ENCODE assay signal across 8 cellular contexts in genomic region chr7:154928136-154929005, GRCh38.
DNase-seq lines count a peak whose midpoint lies in the region; ATAC-seq and TF ChIP-seq lines count a peak whose summit lies in the region.

No MANE protein-coding gene starts in this region.

- TF ChIP-seq CTCF in progenitor cell of endocrine pancreas (IDR thresholded peaks at IDR 0.05; ENCODE audit: unreplicated experiment), result no peak

- peaks cover 2% of the 10 kb centered on the region for H3K36me3 Mint-ChIP-seq in progenitor cell of endocrine pancreas (ENCODE audit: insufficient read depth)

- H3K9me3 Mint-ChIP-seq in progenitor cell of endocrine pancreas (ENCODE audit: low read depth), result peaks cover 2% of the 10 kb centered on the region

- peak; percentile 87 for ATAC-seq in GM19468 (IDR thresholded peaks at IDR 0.05; ENCODE audit: extremely low read depth, unreplicated experiment)
- peak; percentile 82 for ATAC-seq in HG03565 (IDR thresholded peaks at IDR 0.05; ENCODE audit: unreplicated experiment)

- DNase-seq in DMS53 treated with DMSO at 0.1 percent for 48 hours (lab: John Stamatoyannopoulos, UW; ENCODE audit: unreplicated experiment), result peak; percentile 82
- DNase-seq in OCI-M1 (lab: John Stamatoyannopoulos, UW), result peak; percentile 93
- DNase-seq in activated effector memory CD4-positive, alpha-beta T cell treated with Interleukin-2 at 50 U/mL for 16 hours, result peak; percentile 41
- peak; percentile 80 for DNase-seq in foreskin melanocyte
- no peak for DNase-seq in progenitor cell of endocrine pancreas (ENCODE audit: low spot score, unreplicated experiment)
- DNase-seq in NCI-H345 (lab: John Stamatoyannopoulos, UW), result no peak

- H3K27me3 Mint-ChIP-seq in progenitor cell of endocrine pancreas, result peaks cover 10% of the 10 kb centered on the region

- peak overlapping the region; percentile 50 for H3K27ac Mint-ChIP-seq in progenitor cell of endocrine pancreas

- peak overlapping the region; percentile 76 for H3K4me3 Mint-ChIP-seq in progenitor cell of endocrine pancreas (ENCODE audit: low read depth)

- peaks cover 7% of the 10 kb centered on the region for H3K4me1 Mint-ChIP-seq in progenitor cell of endocrine pancreas (ENCODE audit: low read depth)

Comparison
In these comparisons a context has a peak if more than half of its experiments do, and no peak if none do; other contexts are left out.
1. DNase-seq: peak in DMS53 treated with DMSO at 0.1 percent for 48 hours (single experiment), OCI-M1 (single experiment), activated effector memory CD4-positive, alpha-beta T cell treated with Interleukin-2 at 50 U/mL for 16 hours (single experiment) and foreskin melanocyte (single experiment); none in progenitor cell of endocrine pancreas (single experiment) and NCI-H345 (single experiment).